7 cellular contexts compared by ENCODE assay signal in the genomic region with DNA sequence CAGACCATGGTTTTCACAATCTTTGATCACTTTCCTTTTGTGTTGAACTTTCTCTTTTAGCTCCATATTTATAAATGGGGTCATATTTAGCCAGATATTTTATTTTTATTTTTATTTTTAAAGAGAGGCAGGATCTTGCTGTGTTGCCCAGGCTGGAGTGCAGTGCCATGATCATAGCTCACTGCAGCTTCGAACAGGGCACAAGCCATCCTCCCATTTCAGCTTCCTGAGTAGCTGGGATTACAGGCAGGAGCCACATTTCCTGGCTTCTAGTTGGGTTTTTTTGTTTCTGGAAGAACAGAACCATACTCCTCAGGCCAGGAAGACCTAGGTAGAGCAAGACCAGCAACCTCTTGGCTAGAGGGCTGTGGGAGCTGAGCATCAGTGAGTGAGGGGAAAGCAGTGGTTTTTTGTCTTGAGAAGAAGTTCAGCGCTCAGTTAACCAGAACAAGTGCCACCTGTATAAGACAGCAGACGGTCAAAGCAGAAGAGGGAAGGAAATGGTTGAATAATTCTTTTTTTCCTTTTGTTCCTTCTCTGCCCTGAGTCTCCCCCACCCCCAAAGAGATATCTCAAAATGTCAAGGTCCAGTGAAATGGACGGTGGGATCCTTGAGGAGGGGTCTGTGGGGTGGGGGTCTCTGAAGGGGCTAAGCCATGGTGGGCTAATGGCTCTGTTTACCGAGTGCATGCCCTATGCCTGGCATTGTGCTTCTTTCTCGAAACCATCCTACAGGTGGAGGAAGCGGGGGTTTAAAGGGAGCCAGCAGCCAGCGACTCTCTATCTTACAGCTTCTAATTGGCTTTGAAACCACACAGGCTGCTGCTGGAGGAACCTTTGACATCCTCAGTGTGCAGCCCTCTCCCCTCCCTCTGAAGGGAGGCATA.
A peak's percentile ranks its signal among the peaks of the same experiment; 100 is the strongest.
DNase-seq lines count a peak whose midpoint lies in the region; ATAC-seq, FAIRE-seq and TF ChIP-seq lines count a peak whose summit lies in the region.

No MANE protein-coding gene starts in this region.

- H3K4ac ChIP-seq in mesendoderm (ENCODE audit: low read depth, low read length): no peak overlapping the region

- no peaks in the 10 kb centered on the region for H3K27me3 ChIP-seq in mesendoderm (ENCODE audit: insufficient read depth, low read length, poor library complexity)

- DNase-seq in GM12892 (ENCODE audit: insufficient read length) (no peak), mesendoderm (no peak), HuH-7 (ENCODE audit: low spot score) (no peak), omental fat pad (ENCODE audit: low spot score) (no peak)
- DNase-seq in activated naive CD4-positive, alpha-beta T cell treated with anti-CD3 and anti-CD28 coated beads, Interleukin-2, amount 50 U/mL, for 72 hours (ENCODE audit: low spot score in 2 of 2): no peak
- no peak for DNase-seq in stimulated activated effector memory CD8-positive, alpha-beta T cell treated with anti-CD3 and anti-CD28 coated beads, Interleukin-12 subunit alpha, Interleukin-12 subunit beta, amount 100 ng/mL, for 72 hours (ENCODE audit: low spot score in 2 of 2)

- peaks cover 3% of the 10 kb centered on the region for H3K79me2 ChIP-seq in mesendoderm (ENCODE audit: control insufficient read depth, insufficient read depth, low read length)

- no peak overlapping the region for H3K4me3 ChIP-seq in mesendoderm (ENCODE audit: low read length)

- no peaks in the 10 kb centered on the region for H3K36me3 ChIP-seq in mesendoderm (ENCODE audit: control insufficient read depth, insufficient read depth, low read length)

- H3K36me3 Mint-ChIP-seq in activated naive CD4-positive, alpha-beta T cell treated with anti-CD3 and anti-CD28 coated beads, Interleukin-2, amount 50 U/mL, for 72 hours: peaks cover 0 to 24% of the 10 kb centered on the region in 2 donors
- H3K36me3 Mint-ChIP-seq in stimulated activated effector memory CD8-positive, alpha-beta T cell treated with anti-CD3 and anti-CD28 coated beads, Interleukin-12 subunit alpha, Interleukin-12 subunit beta, amount 100 ng/mL, for 72 hours: peaks cover 26% of the 10 kb centered on the region

- H4K8ac ChIP-seq in mesendoderm (ENCODE audit: low read depth, low read length): no peak overlapping the region

- no peak overlapping the region for H3K9ac ChIP-seq in mesendoderm (ENCODE audit: low read length)

- peaks cover 6% of the 10 kb centered on the region for H3K4me1 ChIP-seq in mesendoderm (ENCODE audit: control insufficient read depth, low read depth, low read length)

- no peak overlapping the region for H3K4me3 Mint-ChIP-seq in stimulated activated effector memory CD8-positive, alpha-beta T cell treated with anti-CD3 and anti-CD28 coated beads, Interleukin-12 subunit alpha, Interleukin-12 subunit beta, amount 100 ng/mL, for 72 hours

- H2BK15ac ChIP-seq in mesendoderm (replicated peaks; ENCODE audit: low read depth): no peak overlapping the region

- TF ChIP-seq POLR2A in GM12892 (IDR thresholded peaks at IDR 0.05; ENCODE audit: low read depth, low read length): no peak

- H3K9me3 Mint-ChIP-seq in activated naive CD4-positive, alpha-beta T cell treated with anti-CD3 and anti-CD28 coated beads, Interleukin-2, amount 50 U/mL, for 72 hours: no peaks in the 10 kb centered on the region
- no peaks in the 10 kb centered on the region for H3K9me3 Mint-ChIP-seq in stimulated activated effector memory CD8-positive, alpha-beta T cell treated with anti-CD3 and anti-CD28 coated beads, Interleukin-12 subunit alpha, Interleukin-12 subunit beta, amount 100 ng/mL, for 72 hours

- no peak overlapping the region for H3K23ac ChIP-seq in mesendoderm (ENCODE audit: low read length)

- no peak overlapping the region for H2BK5ac ChIP-seq in mesendoderm (ENCODE audit: low read length)

- H2BK120ac ChIP-seq in mesendoderm (ENCODE audit: low read depth, low read length): no peak overlapping the region

- ATAC-seq in HG02678 (IDR thresholded peaks at IDR 0.05; ENCODE audit: unreplicated experiment) (peak; percentile 53), omental fat pad (ENCODE audit: low FRiP score) (no peak)
- ATAC-seq in activated naive CD4-positive, alpha-beta T cell treated with anti-CD3 and anti-CD28 coated beads, Interleukin-2, amount 50 U/mL, for 72 hours: peak; percentile 59 to 74
- ATAC-seq in stimulated activated effector memory CD8-positive, alpha-beta T cell treated with anti-CD3 and anti-CD28 coated beads, Interleukin-12 subunit alpha, Interleukin-12 subunit beta, amount 100 ng/mL, for 72 hours: no peak

- TF ChIP-seq CTCF in omental fat pad (IDR thresholded peaks at IDR 0.05): no peak

- FAIRE-seq in GM12892 (lab: Jason Lieb, UNC): peak; percentile 78

- H4K5ac ChIP-seq in mesendoderm (ENCODE audit: low read length): no peak overlapping the region

- H3K79me1 ChIP-seq in mesendoderm (ENCODE audit: low read length): peaks cover 7% of the 10 kb centered on the region

- WGBS in mesendoderm (ENCODE audit: extremely low coverage, insufficient coverage, low lambda C conversion rate): no CpG with 5 or more reads among the region's 8 CpGs

- H3K27ac ChIP-seq in mesendoderm (ENCODE audit: low read depth, low read length): no peak overlapping the region

- peak overlapping the region; percentile 30 to 86 for H3K27ac Mint-ChIP-seq in activated naive CD4-positive, alpha-beta T cell treated with anti-CD3 and anti-CD28 coated beads, Interleukin-2, amount 50 U/mL, for 72 hours
- peak overlapping the region; percentile 27 for H3K27ac Mint-ChIP-seq in stimulated activated effector memory CD8-positive, alpha-beta T cell treated with anti-CD3 and anti-CD28 coated beads, Interleukin-12 subunit alpha, Interleukin-12 subunit beta, amount 100 ng/mL, for 72 hours

- peaks cover 64% of the 10 kb centered on the region for H3K4me1 Mint-ChIP-seq in stimulated activated effector memory CD8-positive, alpha-beta T cell treated with anti-CD3 and anti-CD28 coated beads, Interleukin-12 subunit alpha, Interleukin-12 subunit beta, amount 100 ng/mL, for 72 hours

- no peak overlapping the region for H3K56ac ChIP-seq in mesendoderm (ENCODE audit: low read length)

- no peak overlapping the region for H3K4me2 ChIP-seq in mesendoderm (ENCODE audit: low read length)

- H2AK5ac ChIP-seq in mesendoderm (ENCODE audit: low read length): no peak overlapping the region

- H3K18ac ChIP-seq in mesendoderm (ENCODE audit: low read length): no peak overlapping the region

Comparison
In these comparisons a context has a peak if more than half of its experiments do, and no peak if none do; other contexts are left out.
1. ATAC-seq: peak in HG02678 (single experiment) and activated naive CD4-positive, alpha-beta T cell treated with anti-CD3 and anti-CD28 coated beads, Interleukin-2, amount 50 U/mL, for 72 hours (2 of 2); none in stimulated activated effector memory CD8-positive, alpha-beta T cell treated with anti-CD3 and anti-CD28 coated beads, Interleukin-12 subunit alpha, Interleukin-12 subunit beta, amount 100 ng/mL, for 72 hours (single experiment) and omental fat pad (single experiment).